In genomic region chr6:135372758-135373157, GRCh38 we compare ENCODE assay signal across 23 cellular contexts.
DNase-seq lines count a peak whose midpoint lies in the region; ATAC-seq and TF ChIP-seq lines count a peak whose summit lies in the region.
"Had no signal": no experiment of that assay in that cellular context is flagged by ENCODE, and none has a peak within 500 bp of the region (broad histone marks: within the 10 kb centered on the region; RNA-seq: fewer than 3 reads in every experiment).

No MANE protein-coding gene starts in this region.

- no peaks in the 10 kb centered on the region for H3K27me3 ChIP-seq in SK-N-SH (ENCODE audit: insufficient read depth)
- H3K27me3 ChIP-seq: cardiac muscle cell, SJSA1 had no signal

- H3K27me3 Mint-ChIP-seq in WTC11 (ENCODE audit: low read depth): peaks cover 7% of the 10 kb centered on the region
- H3K27me3 Mint-ChIP-seq: natural killer cell treated with Interleukin-12 subunit alpha and Interleukin-12 subunit beta and Interleukin-15 and Interleukin-18, amount 100 ng/mL, for 72 hours; stimulated activated naive CD8-positive, alpha-beta T cell treated with anti-CD3 and anti-CD28 coated beads, Interleukin-15, amount 100 ng/mL, for 72 hours; type B pancreatic cell had no signal

- peaks cover 22% of the 10 kb centered on the region for H3K36me3 Mint-ChIP-seq in WTC11

- no peaks in the 10 kb centered on the region for H3K9me2 ChIP-seq in SK-N-SH

- H3K4me1 Mint-ChIP-seq in WTC11: no peaks in the 10 kb centered on the region
- H3K4me1 Mint-ChIP-seq: mesothelial cell of epicardium; stimulated activated naive CD8-positive, alpha-beta T cell treated with anti-CD3 and anti-CD28 coated beads, Interleukin-15, amount 100 ng/mL, for 72 hours had no signal

- H3F3A ChIP-seq in SK-N-SH (replicated peaks; ENCODE audit: insufficient read depth): no peaks in the 10 kb centered on the region

- TF ChIP-seq RAD21 in SK-N-SH (IDR thresholded peaks at IDR 0.05; ENCODE audit: low read length): no peak

- ATAC-seq in GM18867 (IDR thresholded peaks at IDR 0.05; ENCODE audit: unreplicated experiment) (peak; percentile 55), HG02973 (IDR thresholded peaks at IDR 0.05; ENCODE audit: unreplicated experiment) (peak; percentile 68), WTC11 (no peak), HG02678 (IDR thresholded peaks at IDR 0.05; ENCODE audit: unreplicated experiment) (no peak), GM18519 (IDR thresholded peaks at IDR 0.05; ENCODE audit: low FRiP score, unreplicated experiment) (no peak)
- ATAC-seq: left lobe of liver; stimulated activated naive CD8-positive, alpha-beta T cell treated with anti-CD3 and anti-CD28 coated beads, Interleukin-15, amount 100 ng/mL, for 72 hours had no signal

- H3K4me3 ChIP-seq in SK-N-SH (ENCODE audit: low read depth in 2 of 2, low read length in 1 of 2): no peak overlapping the region
- H3K4me3 ChIP-seq: cardiac muscle cell, PC-9, SJSA1, skin epidermis had no signal

- TF ChIP-seq EP300 in SK-N-SH (IDR thresholded peaks at IDR 0.05; ENCODE audit: borderline replicate concordance in 1 of 2, low read depth in 1 of 2, low read length in 1 of 2): no peak

- CTCF ChIA-PET in SK-N-SH (lab: Yijun Ruan, JAX) (interaction anchor here (0.9 kb wide), 1 partner anchor 111 kb away, joined by 3 read pairs; no protein-coding TSS in a partner anchor), WTC11 (lab: Charles Lee) (no interaction called here)

- H3K4me2 ChIP-seq in SK-N-SH: no peak overlapping the region
- H3K4me2 ChIP-seq: PC-9 had no signal

- POLR2A ChIA-PET in SK-N-SH (lab: Yijun Ruan, JAX): no interaction called here
- POLR2A ChIA-PET in WTC11 (lab: Charles Lee): interaction anchor here (0.7 kb wide), 1 partner anchor 57 kb away, joined by 3 read pairs; no protein-coding TSS in a partner anchor

- TF ChIP-seq CTCF in SK-N-SH (IDR thresholded peaks at IDR 0.05) (no peak), WTC11 (IDR thresholded peaks at IDR 0.05) (no peak)

- no peak overlapping the region for H3K9ac ChIP-seq in SK-N-SH

- 0 out of 4 replicates have a peak overlapping the region, but pooled peaks of 1 of the 2 experiments have one; percentile 24 for H3K27ac ChIP-seq in SK-N-SH (ENCODE audit: low read depth in 2 of 2, low read length in 1 of 2)
- H3K27ac ChIP-seq: cardiac muscle cell, PC-9, SJSA1, skin epidermis had no signal

- H3K27ac Mint-ChIP-seq in WTC11: no peak overlapping the region
- H3K27ac Mint-ChIP-seq: mesothelial cell of epicardium; natural killer cell treated with Interleukin-12 subunit alpha and Interleukin-12 subunit beta and Interleukin-15 and Interleukin-18, amount 100 ng/mL, for 72 hours; stimulated activated naive CD8-positive, alpha-beta T cell treated with anti-CD3 and anti-CD28 coated beads, Interleukin-15, amount 100 ng/mL, for 72 hours; T-helper 2 cell treated with Interferon-gamma antibody and Interleukin-4, amounts not matched to agents 5 μg/mL and 100 μg/mL, for 36 hours; type B pancreatic cell had no signal

- no peaks in the 10 kb centered on the region for H4K20me1 ChIP-seq in SK-N-SH (ENCODE audit: insufficient read depth)

- 0 out of 4 replicates have a peak, but pooled peaks cover 0 to 4% of the 10 kb centered on the region in 2 experiments for H3K4me1 ChIP-seq in SK-N-SH (ENCODE audit: control insufficient read depth in 1 of 2, insufficient read depth in 2 of 2, low read depth in 1 of 2, low read length in 1 of 2)
- H3K4me1 ChIP-seq: SJSA1 had no signal

- WGBS in SK-N-SH (ENCODE audit: low lambda C conversion rate): 51% methylated on average over 2 of the region's 2 CpGs

- H3K9me3 ChIP-seq in SK-N-SH: no peaks in the 10 kb centered on the region
- H3K9me3 ChIP-seq: SJSA1 had no signal

- DNase-seq in SK-N-SH (no peak), iris pigment epithelial cell (ENCODE audit: low read depth) (peak; percentile 56), WTC11 (ENCODE audit: low spot score) (no peak)
- DNase-seq: activated CD4-positive, CD25-positive, alpha-beta regulatory T cell treated with anti-CD3 and anti-CD28 coated beads, Interleukin-2, amount 50 U/mL, for 72 hours; AML-193; DMS79 treated with DMSO at 0.1 percent for 48 hours; NCI-H1694; NCI-H2227 treated with DMSO at 0.1 percent for 48 hours; PC-9; stimulated activated CD4-positive, alpha-beta T cell treated with anti-CD3 and anti-CD28 coated beads, Interleukin-2, amount 100 ng/mL, for 48 hours; stimulated activated naive CD8-positive, alpha-beta T cell treated with anti-CD3 and anti-CD28 coated beads, Interleukin-15, amount 100 ng/mL, for 72 hours had no signal

- peaks cover 22% of the 10 kb centered on the region for H3K9me3 Mint-ChIP-seq in WTC11

- no peak overlapping the region for H3K4me3 Mint-ChIP-seq in WTC11
- H3K4me3 Mint-ChIP-seq: mesothelial cell of epicardium; natural killer cell treated with Interleukin-12 subunit alpha and Interleukin-12 subunit beta and Interleukin-15 and Interleukin-18, amount 100 ng/mL, for 72 hours; stimulated activated naive CD8-positive, alpha-beta T cell treated with anti-CD3 and anti-CD28 coated beads, Interleukin-15, amount 100 ng/mL, for 72 hours; T-helper 2 cell treated with Interferon-gamma antibody and Interleukin-4, amounts not matched to agents 5 μg/mL and 100 μg/mL, for 36 hours; type B pancreatic cell had no signal

- no peak overlapping the region; the same call in 1 of the 2 replicates for H2AFZ ChIP-seq in SK-N-SH (ENCODE audit: low read depth)
- H2AFZ ChIP-seq: PC-9 had no signal

- H3K79me2 ChIP-seq in SK-N-SH (ENCODE audit: insufficient read depth): no peaks in the 10 kb centered on the region

- peaks cover 0 to 7% of the 10 kb centered on the region in 2 experiments for H3K36me3 ChIP-seq in SK-N-SH (replicated peaks in 1 of 2; ENCODE audit: control insufficient read depth in 1 of 2, insufficient read depth in 2 of 2, low read length in 1 of 2)
- H3K36me3 ChIP-seq: cardiac muscle cell, SJSA1 had no signal

TF ChIP-seq in SK-N-SH, 30 proteins besides CTCF, POLR2A, EP300 and RAD21:
- TF ChIP-seq RFX5 (IDR thresholded peaks at IDR 0.05; ENCODE audit: low read length): no peak
- TF ChIP-seq TCF12 (IDR thresholded peaks at IDR 0.05): 0 out of 2 replicates have a peak, but pooled peaks have one; percentile 16
- TF ChIP-seq FOSL2 (IDR thresholded peaks at IDR 0.05; ENCODE audit: borderline replicate concordance, low read depth): peak; percentile 51; the same call in 1 of the 2 replicates

TF ChIP-seq in WTC11, 78 proteins besides CTCF, POLR2A, EP300 and RAD21 (continues in another document):
- TF ChIP-seq PREB (CRISPR knock-in tag; IDR thresholded peaks at IDR 0.05; ENCODE audit: borderline replicate concordance): no peak
- TF ChIP-seq RELA (CRISPR knock-in tag; IDR thresholded peaks at IDR 0.05; ENCODE audit: borderline replicate concordance): no peak
- TF ChIP-seq ZSCAN18 (CRISPR knock-in tag; IDR thresholded peaks at IDR 0.05): no peak
- TF ChIP-seq IRF1 (CRISPR knock-in tag; IDR thresholded peaks at IDR 0.05): no peak
- TF ChIP-seq EMX1 (CRISPR knock-in tag; IDR thresholded peaks at IDR 0.05): no peak
- TF ChIP-seq RORB (CRISPR knock-in tag; IDR thresholded peaks at IDR 0.05): no peak
- TF ChIP-seq NFYB (CRISPR knock-in tag; conservative IDR thresholded peaks at IDR 0.05; ENCODE audit: low read depth): no peak
- TF ChIP-seq STAT6 (CRISPR knock-in tag; conservative IDR thresholded peaks at IDR 0.05; ENCODE audit: low read depth): no peak
- TF ChIP-seq TP53 (CRISPR knock-in tag; IDR thresholded peaks at IDR 0.05): no peak
- TF ChIP-seq ZNF416 (CRISPR knock-in tag; IDR thresholded peaks at IDR 0.05): no peak

Comparison
In these comparisons a context has a peak if more than half of its experiments do, and no peak if none do; other contexts are left out.
1. ATAC-seq: peak in GM18867 (single experiment) and HG02973 (single experiment); none in WTC11 (single experiment), HG02678 (single experiment) and GM18519 (single experiment).